16 cellular contexts compared by ENCODE assay signal in genomic region chr1:236854602-236854978, GRCh38. TPM values are rescaled to one million over a fixed set of nuclear protein-coding genes. Genes with fewer than 3 reads are reported as not detected.
DNase-seq lines count a peak whose midpoint lies in the region; ATAC-seq and TF ChIP-seq lines count a peak whose summit lies in the region.
"Had no signal": no experiment of that assay in that cellular context is flagged by ENCODE, and none has a peak within 500 bp of the region (broad histone marks: within the 10 kb centered on the region; RNA-seq: fewer than 3 reads in every experiment).

No MANE protein-coding gene starts in this region.

- no peak for TF ChIP-seq CTCF in OCI-LY7 (conservative IDR thresholded peaks at IDR 0.05; ENCODE audit: low read length)

- no peak overlapping the region for H2BK12ac ChIP-seq in trophoblast cell (ENCODE audit: low read length)

- H3K23ac ChIP-seq in trophoblast cell (ENCODE audit: low read length) = no peak overlapping the region

- H3K9me3 ChIP-seq in NT2/D1 (ENCODE audit: insufficient read depth, low read length) (peaks cover 22% of the 10 kb centered on the region), trophoblast cell (ENCODE audit: insufficient read depth, low read depth, low read length) (no peaks in the 10 kb centered on the region), OCI-LY7 (ENCODE audit: low read length) (no peaks in the 10 kb centered on the region)
- H3K9me3 ChIP-seq: transverse colon had no signal

- DNase-seq in Caki2 (ENCODE audit: low read depth) (peak; percentile 19), NT2/D1 (ENCODE audit: low read depth, low spot score) (peak; percentile 42), epithelial cell of prostate (ENCODE audit: low read depth, low spot score) (peak; percentile 22), trophoblast cell (peak; percentile 68 to 84), SHP77 (lab: John Stamatoyannopoulos, UW) (no peak), OCI-LY7 (ENCODE audit: low spot score) (no peak)
- DNase-seq: activated CD8-positive, alpha-beta T cell treated with anti-CD3 and anti-CD28 coated beads for 36 hours; activated naive CD4-positive, alpha-beta T cell treated with anti-CD3 and anti-CD28 coated beads, Interleukin-2, amount 10 ng/mL, durations not matched to agents 7 days and 5 days; dorsolateral prefrontal cortex; Karpas-422; NCI-H2081 treated with DMSO at 0.1 percent for 48 hours; T-helper 17 cell; transverse colon had no signal

- no peak overlapping the region for H3K9ac ChIP-seq in NT2/D1 (ENCODE audit: insufficient read length, low read depth)
- no peak overlapping the region for H3K9ac ChIP-seq in trophoblast cell (ENCODE audit: low read length)

- no peak overlapping the region for H2BK5ac ChIP-seq in trophoblast cell (ENCODE audit: low read depth, low read length, poor library complexity)

- WGBS in trophoblast cell (ENCODE audit: extremely low coverage, insufficient coverage, insufficient read length) = no CpG with 5 or more reads among the region's 3 CpGs

- POLR2A ChIA-PET in OCI-LY7 (lab: Charles Lee) = interaction anchor here (1.5 kb wide), 1 partner anchor 256 kb away, joined by 4 read pairs; no protein-coding TSS in a partner anchor

- H3K79me1 ChIP-seq in trophoblast cell (ENCODE audit: low read length) = peaks cover 9% of the 10 kb centered on the region

- no peak overlapping the region for H2BK120ac ChIP-seq in trophoblast cell (ENCODE audit: insufficient read depth, low read length, poor library complexity)

- H3K9me2 ChIP-seq in OCI-LY7 (ENCODE audit: insufficient read depth, low read length) = no peaks in the 10 kb centered on the region

- no peaks in the 10 kb centered on the region for H3K79me2 ChIP-seq in trophoblast cell (ENCODE audit: control insufficient read depth, insufficient read depth, low read length, poor library complexity)
- no peaks in the 10 kb centered on the region for H3K79me2 ChIP-seq in OCI-LY7 (ENCODE audit: insufficient read depth, low read depth, low read length)

- no peak overlapping the region for H3K27ac ChIP-seq in epithelial cell of prostate
- peak overlapping the region; percentile 58 for H3K27ac ChIP-seq in trophoblast cell (ENCODE audit: low read depth, low read length)
- no peak overlapping the region for H3K27ac ChIP-seq in OCI-LY7 (ENCODE audit: low read depth, low read length, poor library complexity, severe bottlenecking)

- intact Hi-C loops in OCI-LY7 (cut with micrococcal nuclease; ENCODE audit: unreplicated experiment) = no loop called here

- H4K8ac ChIP-seq in trophoblast cell (ENCODE audit: low read depth, low read length) = no peak overlapping the region

- BruUV-seq in OCI-LY7 (replicated peaks; lab: Mats Ljungman, UMichigan) = no TSS peak

- no peak for ATAC-seq in HG03175 (IDR thresholded peaks at IDR 0.05; ENCODE audit: unreplicated experiment)
- no peak for ATAC-seq in GM19467 (IDR thresholded peaks at IDR 0.05; ENCODE audit: unreplicated experiment)
- ATAC-seq: activated CD8-positive, alpha-beta T cell treated with anti-CD3 and anti-CD28 coated beads for 36 hours; HCT116; T-helper 17 cell had no signal

- H3K27me3 ChIP-seq in NT2/D1 (ENCODE audit: insufficient read depth, insufficient read length) (peaks cover 4% of the 10 kb centered on the region), trophoblast cell (ENCODE audit: insufficient read depth, low read length) (no peaks in the 10 kb centered on the region)
- H3K27me3 ChIP-seq: dorsolateral prefrontal cortex, transverse colon had no signal

- H3K4me3 ChIP-seq in NT2/D1 (ENCODE audit: insufficient read length, low read depth) (no peak overlapping the region), trophoblast cell (ENCODE audit: low read depth, low read length) (no peak overlapping the region), OCI-LY7 (ENCODE audit: low read depth, low read length, poor library complexity, severe bottlenecking) (no peak overlapping the region)
- H3K4me3 ChIP-seq: dorsolateral prefrontal cortex, transverse colon had no signal

- H3K4ac ChIP-seq in trophoblast cell (ENCODE audit: low read depth, low read length) = no peak overlapping the region

- no peak overlapping the region for H3K18ac ChIP-seq in trophoblast cell (ENCODE audit: low read length)

- no peak overlapping the region for H4K91ac ChIP-seq in trophoblast cell (ENCODE audit: low read depth, low read length)

- H3K4me2 ChIP-seq in trophoblast cell (ENCODE audit: low read length) = no peak overlapping the region
- no peak overlapping the region for H3K4me2 ChIP-seq in OCI-LY7 (ENCODE audit: low read length)

- no peaks in the 10 kb centered on the region for H4K20me1 ChIP-seq in OCI-LY7 (ENCODE audit: insufficient read depth, low read length)

- H3K4me1 ChIP-seq in NT2/D1 (ENCODE audit: insufficient read depth, insufficient read length) (no peaks in the 10 kb centered on the region), trophoblast cell (ENCODE audit: control insufficient read depth in 1 of 2, insufficient read depth in 2 of 2, low read length in 2 of 2) (peaks cover 2 to 4% of the 10 kb centered on the region in 2 experiments), OCI-LY7 (ENCODE audit: insufficient read depth, low read length, poor library complexity, severe bottlenecking) (no peaks in the 10 kb centered on the region)

- CTCF ChIA-PET in OCI-LY7 (lab: Charles Lee; ENCODE audit: unreplicated experiment) = no interaction called here

- in situ Hi-C loops in Caki2 (cut with HindIII; ENCODE audit: low pct_unique_long_range_greater_than_20kb, low sequenced_read_pairs) = no loop called here

- H2AFZ ChIP-seq in trophoblast cell (ENCODE audit: insufficient read depth, low read length, poor library complexity) = no peak overlapping the region
- H2AFZ ChIP-seq in OCI-LY7 (ENCODE audit: low read length) = no peak overlapping the region

- H4K12ac ChIP-seq in trophoblast cell (ENCODE audit: low read depth, low read length) = no peak overlapping the region

- H2AK5ac ChIP-seq in trophoblast cell (ENCODE audit: low read length) = no peak overlapping the region

- H3K14ac ChIP-seq in trophoblast cell (ENCODE audit: low read length) = no peak overlapping the region

- H3K36me3 ChIP-seq in NT2/D1 (ENCODE audit: insufficient read depth, insufficient read length, low read length) (peaks cover 53% of the 10 kb centered on the region), trophoblast cell (ENCODE audit: control insufficient read depth in 1 of 2, insufficient read depth in 2 of 2, low read length in 2 of 2) (peaks cover 0 to 7% of the 10 kb centered on the region in 2 experiments), OCI-LY7 (ENCODE audit: insufficient read depth, low read length) (peaks cover 95% of the 10 kb centered on the region)

RNA-seq across cellular contexts. Expression of gene MTR, which starts 59.5 kb away (rescaled TPM):
- 10.0 and 13.8 TPM in 2 replicates for total RNA-seq in Caki2 (2014; rRNA removed; shearing (Covaris generic); ENCODE audit: low replicate concordance)
- polyA plus RNA-seq in trophoblast cell (2013) = 11.3 and 12.1 TPM in 2 replicates
- 22.3 and 23.0 TPM in 2 replicates for total RNA-seq in OCI-LY7 (2014; rRNA removed; shearing (Covaris generic))
- 59.0 and 63.8 TPM in 2 replicates for total RNA-seq in OCI-LY7 (2022)

Comparison
In these comparisons a context has a peak if more than half of its experiments do, and no peak if none do; other contexts are left out.
1. DNase-seq: peak in Caki2 (single experiment), NT2/D1 (single experiment), epithelial cell of prostate (single experiment) and trophoblast cell (2 of 2); none in SHP77 (0 of 2) and OCI-LY7 (single experiment).